10 cellular contexts compared by ENCODE assay signal in the genomic region with DNA sequence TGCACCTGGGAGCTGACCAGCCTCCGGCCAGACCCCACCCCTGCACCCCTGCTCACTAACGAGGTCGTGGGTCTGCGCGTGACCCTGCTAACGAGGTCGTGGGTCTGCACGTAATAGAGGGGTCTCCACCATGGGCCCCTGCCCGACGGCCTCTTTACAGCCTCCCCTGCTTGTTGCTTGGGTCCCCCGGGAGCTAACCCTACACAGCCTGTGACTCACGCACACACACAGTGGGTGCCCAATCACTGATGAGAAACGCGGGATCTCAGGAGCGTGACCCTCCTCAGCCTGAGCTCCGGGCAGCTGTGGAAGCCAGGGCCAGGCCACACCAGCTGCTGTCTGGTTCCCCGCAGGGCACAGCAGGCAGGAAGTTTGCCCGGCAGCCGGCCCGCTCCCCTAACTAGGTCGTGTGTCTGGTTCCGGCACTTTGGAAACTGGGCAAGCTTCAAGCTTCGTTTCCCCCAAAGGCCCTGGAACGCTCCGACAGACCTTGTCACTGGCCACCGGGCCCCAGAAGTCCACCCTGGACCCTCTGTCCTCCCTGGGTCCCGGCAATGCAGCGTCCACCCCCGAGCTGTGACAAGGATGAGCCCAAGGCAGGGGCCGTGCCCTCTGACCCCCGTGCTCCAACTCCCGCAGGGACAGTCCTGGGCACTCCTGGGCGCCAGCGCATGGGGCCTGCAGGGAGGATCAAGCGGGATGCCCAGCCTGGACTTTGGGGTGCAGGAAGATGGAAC. TPM values are rescaled to one million over a fixed set of nuclear protein-coding genes. Genes with fewer than 3 reads are reported as not detected.
DNase-seq lines count a peak whose midpoint lies in the region; ATAC-seq, FAIRE-seq and TF ChIP-seq lines count a peak whose summit lies in the region.
"Had no signal": no experiment of that assay in that cellular context is flagged by ENCODE, and none has a peak within 500 bp of the region (broad histone marks: within the 10 kb centered on the region; RNA-seq: fewer than 3 reads in every experiment).

No MANE protein-coding gene starts in this region.

- H3K36me3 ChIP-seq in keratinocyte (ENCODE audit: control insufficient read depth in 2 of 2, extremely low read depth in 1 of 2, insufficient read depth in 2 of 2, low read length in 2 of 2) = peaks cover 6 to 10% of the 10 kb centered on the region in 2 experiments
- H3K36me3 ChIP-seq: neutrophil, thoracic aorta had no signal

- peak overlapping the region; percentile 78 to 87 (median 86) for H3K4me3 ChIP-seq in keratinocyte (ENCODE audit: control insufficient read depth in 2 of 3, extremely low read depth in 1 of 3, insufficient read depth in 2 of 3, low read depth in 1 of 3, low read length in 3 of 3)

- peak overlapping the region; percentile 87 for H3K9ac ChIP-seq in keratinocyte (ENCODE audit: control insufficient read depth, extremely low read depth, insufficient read depth, low read length)

- TF ChIP-seq CTCF in keratinocyte (optimal IDR thresholded peaks at IDR 0.05 in 1 of 3, IDR thresholded peaks at IDR 0.05 in 1 of 3, conservative IDR thresholded peaks at IDR 0.05 in 1 of 3; ENCODE audit: extremely low read depth in 1 of 3, insufficient read depth in 2 of 3, low read length in 3 of 3) (no peak), HFFc6 (IDR thresholded peaks at IDR 0.05) (no peak)

- H3K79me2 ChIP-seq in keratinocyte (ENCODE audit: control insufficient read depth, insufficient read depth, low read length) = peaks cover 10% of the 10 kb centered on the region

- CTCF ChIA-PET in T-cell (lab: Charles Lee) = interaction anchor here in 1 of 2 donors (0.5 to 2.3 kb wide), 2 partner anchors 105 to 335 kb away, joined by 4 to 22 read pairs; no protein-coding TSS in a partner anchor

- peaks cover 7 to 18% (median 8%) of the 10 kb centered on the region in 3 donors for H3K4me1 Mint-ChIP-seq in T-cell
- peaks cover 5% of the 10 kb centered on the region; the same call in 1 of the 2 replicates for H3K4me1 Mint-ChIP-seq in HFFc6 (ENCODE audit: low read depth)

- H3K27me3 Mint-ChIP-seq in T-cell (no peaks in the 10 kb centered on the region), HFFc6 (ENCODE audit: insufficient read depth) (no peaks in the 10 kb centered on the region)

- H3K4me3 Mint-ChIP-seq in T-cell (peak overlapping the region in 2 of 3 donors; percentile 36 to 70), HFFc6 (no peak overlapping the region)

- dilution Hi-C loops in keratinocyte (cut with MboI; ENCODE audit: extremely low pct_ligation_motif_present, low sequenced_read_pairs) = no loop called here

- POLR2A ChIA-PET in T-cell (lab: Charles Lee) = interaction anchor here in 1 of 2 donors (0.6 kb wide), 1 partner anchor 96 kb away, joined by 3 read pairs; no protein-coding TSS in a partner anchor

- H3K27me3 ChIP-seq in keratinocyte (ENCODE audit: control insufficient read depth, extremely low read depth, insufficient read depth, low read length) = no peaks in the 10 kb centered on the region

- no peak for ATAC-seq in T-cell (replicated peaks in 1 of 4)
- ATAC-seq in HG02973 (IDR thresholded peaks at IDR 0.05; ENCODE audit: unreplicated experiment) = no peak

- no peaks in the 10 kb centered on the region for H3K36me3 Mint-ChIP-seq in T-cell
- H3K36me3 Mint-ChIP-seq in HFFc6 (ENCODE audit: low read depth) = no peaks in the 10 kb centered on the region

- no peaks in the 10 kb centered on the region for H3K9me1 ChIP-seq in keratinocyte (ENCODE audit: control insufficient read depth, extremely low read depth, insufficient read depth, low read length)

- DNase-seq in AG08396 (ENCODE audit: low spot score) (peak; percentile 75), GM12892 (ENCODE audit: insufficient read length) (no peak), T-cell (peak in 1 of 34 experiments; percentile 4), keratinocyte (ENCODE audit: low read depth, low spot score) (no peak), HFFc6 (no peak), SK-N-DZ (ENCODE audit: low spot score) (no peak), GM19240 (ENCODE audit: insufficient read length, low spot score) (no peak)

- H3K4me1 ChIP-seq in keratinocyte (ENCODE audit: control insufficient read depth, extremely low read depth, insufficient read depth, low read length) = peaks cover 26% of the 10 kb centered on the region

- peak overlapping the region; percentile 15 for H2AFZ ChIP-seq in keratinocyte (ENCODE audit: control insufficient read depth, low read length)

- H4K20me1 ChIP-seq in keratinocyte (ENCODE audit: control insufficient read depth, extremely low read depth, insufficient read depth, low read length) = peaks cover 7% of the 10 kb centered on the region

- FAIRE-seq in GM12892 (lab: Jason Lieb, UNC) (peak; percentile 9), keratinocyte (lab: Jason Lieb, UNC) (no peak)

- H3K27ac ChIP-seq in keratinocyte (ENCODE audit: control insufficient read depth, insufficient read depth, low read length) = peak overlapping the region; percentile 51
- H3K27ac ChIP-seq: thoracic aorta had no signal

- H3K9me3 Mint-ChIP-seq in T-cell (no peaks in the 10 kb centered on the region), HFFc6 (no peaks in the 10 kb centered on the region)

- TF ChIP-seq POLR2A in GM12892 (IDR thresholded peaks at IDR 0.05; ENCODE audit: low read depth, low read length) = no peak

- H3K27ac Mint-ChIP-seq in T-cell (peak overlapping the region in 1 of 2 donors; percentile 16), HFFc6 (no peak overlapping the region)

- H3K9me3 ChIP-seq in keratinocyte (ENCODE audit: control insufficient read depth, low read depth, low read length) = no peaks in the 10 kb centered on the region
- H3K9me3 ChIP-seq: neutrophil, thoracic aorta had no signal

- peak overlapping the region; percentile 80 for H3K4me2 ChIP-seq in keratinocyte (ENCODE audit: control insufficient read depth, extremely low read depth, insufficient read depth, low read depth, low read length)

RNA-seq across cellular contexts. Expression of gene PTK6, which starts 0.8 kb away (rescaled TPM):
- 0.72 TPM for polyA plus RNA-seq in GM12892 (2012; ENCODE audit: missing spikeins)
- under 1 TPM; 0.15 to 0.47 (median 0.23) TPM for total RNA-seq in T-cell
- polyA plus RNA-seq in keratinocyte = 28.5 to 38.9 TPM (median 37.0 TPM) in 3 replicates
- 10.8 TPM for polyA plus RNA-seq in keratinocyte (2011; ENCODE audit: low read depth)
- 29.9 and 50.4 TPM in 2 replicates for polyA plus RNA-seq in keratinocyte (2011; cell fraction: cytosol; rRNA removed)
- 63.1 and 87.1 TPM in 2 replicates for polyA plus RNA-seq in keratinocyte (2011; cell fraction: nucleus; rRNA removed)
- 32.1 and 36.7 TPM in 2 replicates for polyA plus RNA-seq in keratinocyte (2012; ENCODE audit: low replicate concordance)
- 18.9 to 27.3 TPM (median 23.5 TPM) in 3 replicates for polyA minus RNA-seq in keratinocyte
- 51.6 TPM for polyA minus RNA-seq in keratinocyte (2011; cell fraction: cytosol; rRNA and poly(A)+ RNA removed)
- polyA minus RNA-seq in keratinocyte (2011; cell fraction: nucleus; rRNA and poly(A)+ RNA removed) = 26.2 and 30.3 TPM in 2 replicates
- under 1 TPM in 2 of 6 experiments, not detected in 4; 0.07 TPM for total RNA-seq in HFFc6 (2021; fragmentation: NEBNext Ultra II Directional; extraction: Animal tissue kit (Norgen Biotek cat#: 25700))
- polyA plus RNA-seq in SK-N-DZ (2014; cell fraction: cytosol; rRNA removed) = not detected in 2 replicates
- polyA plus RNA-seq in SK-N-DZ (2014; cell fraction: nucleus; rRNA removed) = not detected in 2 replicates

RNA-seq across cellular contexts. Expression of gene SRMS, which starts 11.1 kb away (rescaled TPM):
- not detected for polyA plus RNA-seq in GM12892 (2012; ENCODE audit: missing spikeins)
- total RNA-seq in T-cell = not detected
- 0.10 to 0.32 TPM (median 0.14 TPM) in 3 replicates for polyA plus RNA-seq in keratinocyte
- not detected for polyA plus RNA-seq in keratinocyte (2011; ENCODE audit: low read depth)
- polyA plus RNA-seq in keratinocyte (2011; cell fraction: cytosol; rRNA removed) = 0.05 and 0.30 TPM in 2 replicates
- polyA plus RNA-seq in keratinocyte (2011; cell fraction: nucleus; rRNA removed) = 0.52 and 0.97 TPM in 2 replicates
- polyA plus RNA-seq in keratinocyte (2012; ENCODE audit: low replicate concordance) = 0.28 TPM in 1 of 2 replicates, not detected in the other
- polyA minus RNA-seq in keratinocyte = 0.13 to 1.3 TPM in 2 of 3 replicates, not detected in the other
- polyA minus RNA-seq in keratinocyte (2011; cell fraction: cytosol; rRNA and poly(A)+ RNA removed) = not detected
- 0.53 and 0.54 TPM in 2 replicates for polyA minus RNA-seq in keratinocyte (2011; cell fraction: nucleus; rRNA and poly(A)+ RNA removed)
- total RNA-seq in HFFc6 (2021; fragmentation: NEBNext Ultra II Directional; extraction: Animal tissue kit (Norgen Biotek cat#: 25700)) = not detected
- not detected in 2 replicates for polyA plus RNA-seq in SK-N-DZ (2014; cell fraction: cytosol; rRNA removed)
- polyA plus RNA-seq in SK-N-DZ (2014; cell fraction: nucleus; rRNA removed) = not detected in 2 replicates
- total RNA-seq: thoracic aorta had no signal

RNA-seq across cellular contexts. Expression of gene PPDPF, which starts 15.8 kb away (rescaled TPM):
- polyA plus RNA-seq in GM12892 (2012; ENCODE audit: missing spikeins) = 15.9 TPM
- 100 to 1,000 TPM; 147 to 320 (median 300) TPM for total RNA-seq in T-cell
- 8.8 to 68.4 TPM (median 16.4 TPM) in 3 replicates for polyA plus RNA-seq in keratinocyte
- 71.8 TPM for polyA plus RNA-seq in keratinocyte (2011; ENCODE audit: low read depth)
- polyA plus RNA-seq in keratinocyte (2011; cell fraction: cytosol; rRNA removed) = 29.1 and 150 TPM in 2 replicates
- polyA plus RNA-seq in keratinocyte (2011; cell fraction: nucleus; rRNA removed) = 14.0 and 23.8 TPM in 2 replicates
- 239 and 414 TPM in 2 replicates for polyA plus RNA-seq in keratinocyte (2012; ENCODE audit: low replicate concordance)
- 5.2 to 107 TPM (median 12.5 TPM) in 3 replicates for polyA minus RNA-seq in keratinocyte
- 879 TPM for polyA minus RNA-seq in keratinocyte (2011; cell fraction: cytosol; rRNA and poly(A)+ RNA removed)
- 20.5 and 25.3 TPM in 2 replicates for polyA minus RNA-seq in keratinocyte (2011; cell fraction: nucleus; rRNA and poly(A)+ RNA removed)
- 100 to 1,000 TPM; 388 to 518 (median 443) TPM for total RNA-seq in HFFc6 (2021; fragmentation: NEBNext Ultra II Directional; extraction: Animal tissue kit (Norgen Biotek cat#: 25700))
- 57.4 and 64.4 TPM in 2 replicates for polyA plus RNA-seq in SK-N-DZ (2014; cell fraction: cytosol; rRNA removed)
- polyA plus RNA-seq in SK-N-DZ (2014; cell fraction: nucleus; rRNA removed) = 31.6 and 40.3 TPM in 2 replicates

RNA-seq across cellular contexts. Expression of gene FNDC11, which starts 17.6 kb away (rescaled TPM):
- polyA plus RNA-seq in GM12892 (2012; ENCODE audit: missing spikeins) = 0.19 TPM
- 1 to 10 TPM in 2 of 5 donors, under 1 TPM in 3; 0.38 to 1.8 (median 0.70) TPM for total RNA-seq in T-cell
- polyA plus RNA-seq in keratinocyte = 0.48 to 0.84 TPM (median 0.55 TPM) in 3 replicates
- not detected for polyA plus RNA-seq in keratinocyte (2011; ENCODE audit: low read depth)
- polyA plus RNA-seq in keratinocyte (2011; cell fraction: cytosol; rRNA removed) = 0.43 and 0.79 TPM in 2 replicates
- 1.3 and 3.7 TPM in 2 replicates for polyA plus RNA-seq in keratinocyte (2011; cell fraction: nucleus; rRNA removed)
- 0.55 and 0.81 TPM in 2 replicates for polyA plus RNA-seq in keratinocyte (2012; ENCODE audit: low replicate concordance)
- 0.22 to 0.39 TPM (median 0.30 TPM) in 3 replicates for polyA minus RNA-seq in keratinocyte
- polyA minus RNA-seq in keratinocyte (2011; cell fraction: cytosol; rRNA and poly(A)+ RNA removed) = not detected
- polyA minus RNA-seq in keratinocyte (2011; cell fraction: nucleus; rRNA and poly(A)+ RNA removed) = 0.47 and 0.84 TPM in 2 replicates
- total RNA-seq in HFFc6 (2021; fragmentation: NEBNext Ultra II Directional; extraction: Animal tissue kit (Norgen Biotek cat#: 25700)) = not detected
- 0.09 and 0.43 TPM in 2 replicates for polyA plus RNA-seq in SK-N-DZ (2014; cell fraction: cytosol; rRNA removed)
- polyA plus RNA-seq in SK-N-DZ (2014; cell fraction: nucleus; rRNA removed) = 0.76 and 0.86 TPM in 2 replicates

RNA-seq across cellular contexts. Expression of gene EEF1A2, which starts 37.5 kb away (rescaled TPM):
- polyA plus RNA-seq in GM12892 (2012; ENCODE audit: missing spikeins) = 1.2 TPM
- 1 to 10 TPM in 3 of 5 donors, under 1 TPM in 2; 0.50 to 3.1 (median 1.1) TPM for total RNA-seq in T-cell
- polyA plus RNA-seq in keratinocyte = 0.12 to 0.77 TPM (median 0.31 TPM) in 3 replicates
- polyA plus RNA-seq in keratinocyte (2011; ENCODE audit: low read depth) = 23.8 TPM
- 1.7 and 1.9 TPM in 2 replicates for polyA plus RNA-seq in keratinocyte (2011; cell fraction: cytosol; rRNA removed)
- 2.0 and 2.6 TPM in 2 replicates for polyA plus RNA-seq in keratinocyte (2011; cell fraction: nucleus; rRNA removed)
- 0.99 and 20.9 TPM in 2 replicates for polyA plus RNA-seq in keratinocyte (2012; ENCODE audit: low replicate concordance)
- polyA minus RNA-seq in keratinocyte = 0.33 to 0.82 TPM in 2 of 3 replicates, not detected in the other
- 3.6 TPM for polyA minus RNA-seq in keratinocyte (2011; cell fraction: cytosol; rRNA and poly(A)+ RNA removed)
- 1.6 and 2.1 TPM in 2 replicates for polyA minus RNA-seq in keratinocyte (2011; cell fraction: nucleus; rRNA and poly(A)+ RNA removed)
- 1 to 10 TPM; 1.1 to 7.2 (median 1.7) TPM for total RNA-seq in HFFc6 (2021; fragmentation: NEBNext Ultra II Directional; extraction: Animal tissue kit (Norgen Biotek cat#: 25700))
- 753 and 802 TPM in 2 replicates for polyA plus RNA-seq in SK-N-DZ (2014; cell fraction: cytosol; rRNA removed)
- 489 and 497 TPM in 2 replicates for polyA plus RNA-seq in SK-N-DZ (2014; cell fraction: nucleus; rRNA removed)
